Comparison of ENCODE assay signal across 8 cellular contexts in genomic region chr7:103988468-103989199, GRCh38. TPM values are rescaled to one million over a fixed set of nuclear protein-coding genes. Genes with fewer than 3 reads are reported as not detected.
A peak's percentile ranks its signal among the peaks of the same experiment; 100 is the strongest.
DNase-seq lines count a peak whose midpoint lies in the region; ATAC-seq, FAIRE-seq and TF ChIP-seq lines count a peak whose summit lies in the region.

No MANE protein-coding gene starts in this region.

- H3K9ac ChIP-seq in mesendoderm (ENCODE audit: low read length) = no peak overlapping the region

- no peak overlapping the region for H3K23ac ChIP-seq in mesendoderm (ENCODE audit: low read length)

- no peak overlapping the region for H2BK120ac ChIP-seq in mesendoderm (ENCODE audit: low read depth, low read length)

- DNase-seq in cerebellar cortex (ENCODE audit: low spot score) (peak; percentile 69), mesendoderm (peak; percentile 40), UCSD-AML1 (lab: John Stamatoyannopoulos, UW; ENCODE audit: unreplicated experiment) (no peak), H54 (ENCODE audit: insufficient read length, low spot score) (no peak), Kasumi-1 (lab: John Stamatoyannopoulos, UW) (no peak)

- H3K4me3 ChIP-seq in ACC112 (ENCODE audit: low read depth, low read length) (peak overlapping the region; percentile 77), HEK293 (ENCODE audit: low read depth, low read length) (peak overlapping the region; percentile 40), mesendoderm (ENCODE audit: low read length) (peak overlapping the region; percentile 4)

- POLR2A ChIA-PET in HEK293 (lab: Yijun Ruan, JAX) = no interaction called here

- no peak overlapping the region for H3K18ac ChIP-seq in mesendoderm (ENCODE audit: low read length)

- H3K36me3 ChIP-seq in ACC112 (ENCODE audit: insufficient read depth, low read length) (no peaks in the 10 kb centered on the region), HEK293 (ENCODE audit: control insufficient read depth in 2 of 2, insufficient read depth in 1 of 2, low read length in 2 of 2) (no peaks in the 10 kb centered on the region), mesendoderm (ENCODE audit: control insufficient read depth, insufficient read depth, low read length) (no peaks in the 10 kb centered on the region)

- peak overlapping the region; percentile 71 for H3K4me2 ChIP-seq in mesendoderm (ENCODE audit: low read length)

- peaks cover 38% of the 10 kb centered on the region for H3K27me3 ChIP-seq in ACC112 (ENCODE audit: insufficient read depth, low read length)
- peaks cover 19% of the 10 kb centered on the region for H3K27me3 ChIP-seq in mesendoderm (ENCODE audit: insufficient read depth, low read length, poor library complexity)

- FAIRE-seq in H54 (lab: Jason Lieb, UNC) = no peak

- H3K79me2 ChIP-seq in ACC112 (ENCODE audit: control insufficient read depth, insufficient read depth, low read length, unreplicated experiment) (no peaks in the 10 kb centered on the region), mesendoderm (ENCODE audit: control insufficient read depth, insufficient read depth, low read length) (no peaks in the 10 kb centered on the region)

- CTCF ChIA-PET in HEK293 (lab: Yijun Ruan, JAX) = no interaction called here

- no peak overlapping the region for H3K56ac ChIP-seq in mesendoderm (ENCODE audit: low read length)

- no peak overlapping the region for H2BK15ac ChIP-seq in mesendoderm (replicated peaks; ENCODE audit: low read depth)

- ATAC-seq in GM18505 (IDR thresholded peaks at IDR 0.05; ENCODE audit: unreplicated experiment) = no peak

- no peak overlapping the region for H4K8ac ChIP-seq in mesendoderm (ENCODE audit: low read depth, low read length)

- no peak overlapping the region for H3K27ac ChIP-seq in ACC112 (ENCODE audit: low read depth, low read length)
- no peak overlapping the region for H3K27ac ChIP-seq in HEK293 (ENCODE audit: extremely low read depth, low read depth, low read length)
- H3K27ac ChIP-seq in mesendoderm (ENCODE audit: low read depth, low read length) = no peak overlapping the region

- TF ChIP-seq POLR2A in GM18505 (IDR thresholded peaks at IDR 0.05; ENCODE audit: borderline replicate concordance, extremely low read depth, insufficient read depth, insufficient read length) (no peak), H54 (IDR thresholded peaks at IDR 0.05; ENCODE audit: low read depth, low read length) (no peak)

- no peak overlapping the region for H3K4ac ChIP-seq in mesendoderm (ENCODE audit: low read depth, low read length)

- no peaks in the 10 kb centered on the region for H3K9me3 ChIP-seq in HEK293 (ENCODE audit: control insufficient read depth, insufficient read depth, low read depth, low read length)

- no CpG with 5 or more reads among the region's 37 CpGs for WGBS in mesendoderm (ENCODE audit: extremely low coverage, insufficient coverage, low lambda C conversion rate)

- H4K5ac ChIP-seq in mesendoderm (ENCODE audit: low read length) = no peak overlapping the region

- H3K4me1 ChIP-seq in ACC112 (ENCODE audit: control insufficient read depth, insufficient read depth, low read length, unreplicated experiment) (peaks cover 4% of the 10 kb centered on the region), HEK293 (ENCODE audit: control insufficient read depth, insufficient read depth, low read length) (no peaks in the 10 kb centered on the region), mesendoderm (ENCODE audit: control insufficient read depth, low read depth, low read length) (no peaks in the 10 kb centered on the region)

- H2AK5ac ChIP-seq in mesendoderm (ENCODE audit: low read length) = no peak overlapping the region

- H2BK5ac ChIP-seq in mesendoderm (ENCODE audit: low read length) = no peak overlapping the region

- TF ChIP-seq CTCF in HEK293 (tag by site-specific recombination; IDR thresholded peaks at IDR 0.05) = no peak

- peak overlapping the region; percentile 46 for H2AFZ ChIP-seq in ACC112 (ENCODE audit: low read length, unreplicated experiment)

- H3K79me1 ChIP-seq in mesendoderm (ENCODE audit: low read length) = no peaks in the 10 kb centered on the region

TF ChIP-seq in HEK293, 187 proteins besides CTCF, POLR2A, EP300 and RAD21:
- no peak for TF ChIP-seq ZBTB17 (tag by site-specific recombination; IDR thresholded peaks at IDR 0.05)
- TF ChIP-seq ZNF394 (tag by site-specific recombination; IDR thresholded peaks at IDR 0.05; ENCODE audit: borderline replicate concordance) = no peak
- TF ChIP-seq ATF2 (tag by site-specific recombination; IDR thresholded peaks at IDR 0.05; ENCODE audit: low read depth) = no peak
- no peak for TF ChIP-seq ZNF629 (tag by site-specific recombination; IDR thresholded peaks at IDR 0.05)
- TF ChIP-seq ZNF707 (tag by site-specific recombination; IDR thresholded peaks at IDR 0.05) = no peak
- no peak for TF ChIP-seq ZFHX2 (tag by site-specific recombination; conservative IDR thresholded peaks at IDR 0.05)
- TF ChIP-seq ZBTB48 (tag by site-specific recombination; IDR thresholded peaks at IDR 0.05) = peak; percentile 76
- no peak for TF ChIP-seq ZBTB11 (tag by site-specific recombination; conservative IDR thresholded peaks at IDR 0.05; ENCODE audit: low read depth)
- TF ChIP-seq ZNF335 (tag by site-specific recombination; conservative IDR thresholded peaks at IDR 0.05) = peak; percentile 67
- no peak for TF ChIP-seq KLF10 (tag by site-specific recombination; IDR thresholded peaks at IDR 0.05)
- peak; percentile 40 for TF ChIP-seq ZBTB26 (tag by site-specific recombination; optimal IDR thresholded peaks at IDR 0.05)
- no peak for TF ChIP-seq ZFP37 (tag by site-specific recombination; IDR thresholded peaks at IDR 0.05)

RNA-seq across cellular contexts. Expression of gene RELN, which starts 0.8 kb away (rescaled TPM):
- 0.60 TPM for polyA plus RNA-seq in mesendoderm (2013, experiment 1 of 2)
- 0.52 TPM for polyA plus RNA-seq in mesendoderm (2013, experiment 2 of 2)

Comparison
In these comparisons a context has a peak if more than half of its experiments do, and no peak if none do; other contexts are left out.
1. H3K4me3 ChIP-seq: peak in every context shown above with its lines; median percentile 77 in ACC112; 40 in HEK293; 4 in mesendoderm.
2. DNase-seq: peak in cerebellar cortex (single experiment) and mesendoderm (single experiment); none in UCSD-AML1 (single experiment), H54 (single experiment) and Kasumi-1 (0 of 2).